Comparison of ENCODE assay signal across 9 cellular contexts in genomic region chr3:100650651-100651611, GRCh38. TPM values are rescaled to one million over a fixed set of nuclear protein-coding genes. Genes with fewer than 3 reads are reported as not detected.
A peak's percentile ranks its signal among the peaks of the same experiment; 100 is the strongest.
DNase-seq lines count a peak whose midpoint lies in the region; ATAC-seq and TF ChIP-seq lines count a peak whose summit lies in the region.
"Had no signal": no experiment of that assay in that cellular context is flagged by ENCODE, and none has a peak within 500 bp of the region (broad histone marks: within the 10 kb centered on the region; RNA-seq: fewer than 3 reads in every experiment).

No MANE protein-coding gene starts in this region.

- H3K36me3 Mint-ChIP-seq in chondrocyte (ENCODE audit: low read depth) (no peaks in the 10 kb centered on the region), endodermal cell (ENCODE audit: low read depth) (no peaks in the 10 kb centered on the region)

- H3K4me3 ChIP-seq in right atrium auricular region (no peak overlapping the region), endodermal cell (ENCODE audit: low read length) (no peak overlapping the region)

- DNase-seq in Right ventricle myocardium superior (no peak), right atrium auricular region (ENCODE audit: low spot score) (no peak), MV-4-11 (lab: John Stamatoyannopoulos, UW) (peak; percentile 82), chondrocyte (ENCODE audit: low spot score) (no peak), pulmonary artery endothelial cell (ENCODE audit: low read depth, low spot score) (peak; percentile 22), activated gamma-delta T cell treated with Interleukin-2 at 50 U/mL for 16 hours (no peak), endodermal cell (no peak)

- no peak for TF ChIP-seq CTCF in right atrium auricular region (IDR thresholded peaks at IDR 0.05)
- peak; percentile 67 for TF ChIP-seq CTCF in chondrocyte (IDR thresholded peaks at IDR 0.05)
- TF ChIP-seq CTCF in endodermal cell (conservative IDR thresholded peaks at IDR 0.05): no peak

- H3K9me3 ChIP-seq in right atrium auricular region: no peaks in the 10 kb centered on the region
- H3K9me3 ChIP-seq in endodermal cell (ENCODE audit: control insufficient read depth, low read length): no peaks in the 10 kb centered on the region

- no peak overlapping the region for H3K4me3 Mint-ChIP-seq in chondrocyte (ENCODE audit: unreplicated experiment)
- H3K4me3 Mint-ChIP-seq in endodermal cell: no peak overlapping the region

- H3K9me3 Mint-ChIP-seq in chondrocyte (ENCODE audit: low read depth): no peaks in the 10 kb centered on the region
- H3K9me3 Mint-ChIP-seq in endodermal cell: no peaks in the 10 kb centered on the region

- ATAC-seq in Right ventricle myocardium superior (ENCODE audit: poor library complexity) (peak; percentile 71), HG02642 (IDR thresholded peaks at IDR 0.05; ENCODE audit: poor library complexity, unreplicated experiment) (peak; percentile 98)

- H3K4me1 Mint-ChIP-seq in chondrocyte (ENCODE audit: low read depth) (peaks cover 23% of the 10 kb centered on the region), endodermal cell (peaks cover 6% of the 10 kb centered on the region)

- H3K4me1 ChIP-seq in right atrium auricular region: no peaks in the 10 kb centered on the region
- H3K4me1 ChIP-seq in endodermal cell (ENCODE audit: control insufficient read depth, insufficient read depth, low read length): no peaks in the 10 kb centered on the region

- WGBS in endodermal cell (ENCODE audit: insufficient coverage in 1 of 2, insufficient read length in 1 of 2), 2 experiments: 68 to 82% methylated on average over 2 to 4 of the region's 4 CpGs

- peak overlapping the region in 1 of 2 donors; percentile 26 for H3K27ac ChIP-seq in right atrium auricular region
- no peak overlapping the region for H3K27ac ChIP-seq in endodermal cell (ENCODE audit: low read depth, low read length)

- H3K27ac Mint-ChIP-seq in chondrocyte (ENCODE audit: unreplicated experiment) (peak overlapping the region; percentile 53), endodermal cell (no peak overlapping the region)

- H3K36me3 ChIP-seq in right atrium auricular region (no peaks in the 10 kb centered on the region), endodermal cell (ENCODE audit: control insufficient read depth, insufficient read depth, low read length) (no peaks in the 10 kb centered on the region)

- no peak overlapping the region for H3K9ac ChIP-seq in endodermal cell (ENCODE audit: extremely low read depth, low read length, poor library complexity, severe bottlenecking)

- intact Hi-C loops in Right ventricle myocardium superior (cut with DNase I): no loop called here

- H3K27me3 Mint-ChIP-seq in chondrocyte (ENCODE audit: low read depth) (peaks cover under 1% of the 10 kb centered on the region), endodermal cell (ENCODE audit: insufficient read depth) (no peaks in the 10 kb centered on the region)

- H3K27me3 ChIP-seq in right atrium auricular region (no peaks in the 10 kb centered on the region), endodermal cell (ENCODE audit: control insufficient read depth, insufficient read depth, low read length, poor library complexity, severe bottlenecking) (no peaks in the 10 kb centered on the region)

RNA-seq across cellular contexts. Expression of gene ADGRG7, which starts 41.5 kb away (rescaled TPM):
- not detected for total RNA-seq in Right ventricle myocardium superior
- total RNA-seq in right atrium auricular region: not detected
- total RNA-seq in chondrocyte: not detected in 3 replicates
- not detected in 2 replicates for total RNA-seq in pulmonary artery endothelial cell
- 1 to 10 TPM in 1 of 2 donors, under 1 TPM in 1; 0.70 to 2.1 TPM for total RNA-seq in endodermal cell
- 1.1 TPM for polyA plus RNA-seq in endodermal cell (2013, experiment 1 of 2)
- 0.83 TPM for polyA plus RNA-seq in endodermal cell (2013, experiment 2 of 2)
- polyA plus RNA-seq: urinary bladder had no signal

RNA-seq across cellular contexts. Expression of gene TFG, which starts 58.4 kb away (rescaled TPM):
- 97.7 TPM for total RNA-seq in Right ventricle myocardium superior
- 100 to 1,000 TPM in 1 of 2 donors, 10 to 100 TPM in 1; 79.1 to 111 TPM for total RNA-seq in right atrium auricular region
- total RNA-seq in chondrocyte: 148 to 162 TPM (median 149 TPM) in 3 replicates
- 66.8 and 70.9 TPM in 2 replicates for total RNA-seq in pulmonary artery endothelial cell
- 100 to 1,000 TPM; 102 to 137 TPM for total RNA-seq in endodermal cell
- polyA plus RNA-seq in endodermal cell (2013, experiment 1 of 2): 142 TPM
- polyA plus RNA-seq in endodermal cell (2013, experiment 2 of 2): 139 TPM

Comparison
In these comparisons a context has a peak if more than half of its experiments do, and no peak if none do; other contexts are left out.
1. DNase-seq: peak in MV-4-11 (single experiment) and pulmonary artery endothelial cell (single experiment); none in Right ventricle myocardium superior (single experiment), right atrium auricular region (single experiment), chondrocyte (single experiment), activated gamma-delta T cell treated with Interleukin-2 at 50 U/mL for 16 hours (single experiment) and endodermal cell (single experiment).